Comparison of ENCODE assay signal across 1 cellular context in the genomic region with DNA sequence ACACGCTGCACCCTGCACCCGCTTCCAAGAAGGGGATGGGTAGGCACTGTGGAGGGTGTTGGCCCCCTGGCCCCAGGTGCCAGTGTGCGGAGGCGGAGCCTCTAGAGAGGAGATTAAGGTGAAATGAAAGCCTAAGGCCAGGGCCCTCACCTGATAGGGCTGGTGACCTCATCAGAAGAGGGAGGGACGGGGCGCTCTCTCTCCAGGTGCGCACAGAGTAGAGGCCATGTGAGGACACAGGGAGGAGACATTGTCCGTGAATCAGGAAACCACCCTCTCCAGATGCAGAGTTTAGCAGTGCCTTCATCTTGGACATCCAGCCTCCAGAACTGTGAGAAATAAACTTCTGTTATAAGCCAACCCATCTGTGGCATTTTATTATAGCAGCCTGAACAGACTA.
TF ChIP-seq lines count a peak whose summit lies in the region.

No MANE protein-coding gene starts in this region.

TF ChIP-seq in GM23338, 12 proteins besides CTCF, POLR2A, EP300 and RAD21 (continued from another document):
- no peak for TF ChIP-seq POLR2AphosphoS5 (IDR thresholded peaks at IDR 0.05; ENCODE audit: low read depth)
- no peak for TF ChIP-seq JUNB (IDR thresholded peaks at IDR 0.05; ENCODE audit: unreplicated experiment)
